Comparison of ENCODE assay signal across 11 cellular contexts in the genomic region with DNA sequence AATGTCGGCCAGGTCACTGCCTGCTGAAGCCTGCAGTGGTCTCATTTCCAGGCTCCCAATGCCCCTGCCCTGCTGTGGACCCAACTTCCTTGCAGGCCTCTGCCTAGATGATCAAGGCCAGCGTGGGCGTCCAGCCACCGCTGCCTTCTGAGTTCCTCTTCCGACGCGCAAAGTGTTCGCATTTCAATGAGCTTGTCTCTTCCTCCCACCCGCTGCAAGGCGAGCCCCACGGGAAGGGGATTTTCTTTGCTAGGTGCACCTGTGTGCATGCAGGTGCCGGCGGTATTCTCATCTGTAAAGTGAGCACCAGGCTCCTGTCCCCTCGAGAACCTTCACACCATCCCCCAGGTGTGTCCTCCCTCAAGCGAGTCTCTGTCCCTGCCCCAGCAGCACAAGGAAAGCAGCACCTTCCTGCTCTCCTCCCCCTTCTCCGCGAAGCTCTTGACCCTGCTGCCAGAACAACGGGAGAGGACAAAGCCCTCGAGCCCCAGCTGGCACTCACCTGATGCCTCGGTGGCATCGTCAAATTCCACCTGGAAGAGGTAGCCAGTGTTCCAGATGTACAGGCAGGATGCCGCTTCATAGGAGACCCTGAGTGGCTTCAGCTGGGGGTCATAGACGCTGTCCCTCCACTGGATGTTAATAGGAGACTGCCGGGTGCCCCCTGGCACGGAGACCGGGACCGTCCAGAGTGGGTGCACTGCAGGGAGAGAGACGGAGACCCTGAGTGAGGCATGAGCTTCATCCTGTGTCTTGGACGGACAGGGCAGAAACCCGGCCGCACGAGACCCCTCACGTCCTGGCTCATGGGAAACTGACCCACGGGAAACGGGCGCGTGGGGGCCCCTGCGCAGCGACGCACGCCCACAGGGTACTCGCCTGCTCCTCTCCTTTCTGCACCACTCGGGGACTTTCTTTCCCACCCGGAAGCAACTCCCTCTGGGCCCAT. TPM values are rescaled to one million over a fixed set of nuclear protein-coding genes. Genes with fewer than 3 reads are reported as not detected.
DNase-seq lines count a peak whose midpoint lies in the region; ATAC-seq lines count a peak whose summit lies in the region.
"Had no signal": no experiment of that assay in that cellular context is flagged by ENCODE, and none has a peak within 500 bp of the region (broad histone marks: within the 10 kb centered on the region; RNA-seq: fewer than 3 reads in every experiment).

No MANE protein-coding gene starts in this region.

- no peaks in the 10 kb centered on the region for H3K9me3 Mint-ChIP-seq in activated naive CD4-positive, alpha-beta T cell treated with anti-CD3 and anti-CD28 coated beads, Interleukin-2, amount 50 U/mL, for 72 hours

- no peaks in the 10 kb centered on the region for H3K4me1 ChIP-seq in HAP-1
- H3K4me1 ChIP-seq: gastroesophageal sphincter had no signal

- in situ Hi-C loops in HAP-1 (cut with MboI; ENCODE audit: low sequenced_read_pairs): no loop called here

- no peaks in the 10 kb centered on the region for H3K9me3 ChIP-seq in HAP-1
- H3K9me3 ChIP-seq: gastroesophageal sphincter had no signal

- H3K36me3 Mint-ChIP-seq in activated naive CD4-positive, alpha-beta T cell treated with anti-CD3 and anti-CD28 coated beads, Interleukin-2, amount 50 U/mL, for 72 hours: no peaks in the 10 kb centered on the region

- H3K27ac Mint-ChIP-seq in activated naive CD4-positive, alpha-beta T cell treated with anti-CD3 and anti-CD28 coated beads, Interleukin-2, amount 50 U/mL, for 72 hours: peak overlapping the region; percentile 31 to 65

- no peak overlapping the region for H3K4me3 ChIP-seq in HAP-1
- H3K4me3 ChIP-seq: gastroesophageal sphincter had no signal

- peaks cover 6% of the 10 kb centered on the region; the same call in 1 of the 2 replicates for H3K27me3 ChIP-seq in HAP-1 (ENCODE audit: low read depth)

- peak; percentile 47 to 63 for ATAC-seq in activated CD4-positive, CD25-positive, alpha-beta regulatory T cell treated with anti-CD3 and anti-CD28 coated beads, Interleukin-2, amount 50 U/mL, for 24 hours
- ATAC-seq in activated naive CD4-positive, alpha-beta T cell treated with anti-CD3 and anti-CD28 coated beads, Interleukin-2, amount 50 U/mL, for 72 hours: peak; percentile 47 to 52
- ATAC-seq: gastroesophageal sphincter had no signal

- DNase-seq in activated CD4-positive, CD25-positive, alpha-beta regulatory T cell treated with anti-CD3 and anti-CD28 coated beads, Interleukin-2, amount 50 U/mL, for 72 hours: no peak
- DNase-seq in NCI-H2171 (lab: John Stamatoyannopoulos, UW) (peak; percentile 33), AG08395 (ENCODE audit: low spot score) (no peak), HAP-1 (ENCODE audit: low spot score in 2 of 2) (no peak)
- DNase-seq in activated naive CD4-positive, alpha-beta T cell treated with anti-CD3 and anti-CD28 coated beads, Interleukin-2, amount 50 U/mL, for 72 hours (ENCODE audit: low spot score in 2 of 2): no peak
- peak; percentile 49 for DNase-seq in stimulated activated CD8-positive, alpha-beta memory T cell treated with anti-CD3 and anti-CD28 coated beads, Interleukin-4, amount 100 ng/mL, for 48 hours
- DNase-seq in activated effector memory CD4-positive, alpha-beta T cell treated with anti-CD3 and anti-CD28 coated beads, Interleukin-2, amount 50 U/mL, for 16 hours: no peak
- DNase-seq: activated effector memory CD4-positive, alpha-beta T cell treated with Interleukin-2 at 50 U/mL for 16 hours; NCI-H524 treated with DMSO at 0.1 percent for 48 hours had no signal

- no peaks in the 10 kb centered on the region for H3K36me3 ChIP-seq in HAP-1 (replicated peaks)
- H3K36me3 ChIP-seq: gastroesophageal sphincter had no signal

RNA-seq across cellular contexts. Expression of a gene that starts 9.8 kb away (rescaled TPM):
- total RNA-seq in activated naive CD4-positive, alpha-beta T cell treated with anti-CD3 and anti-CD28 coated beads, Interleukin-2, amount 50 U/mL, for 72 hours: not detected
- total RNA-seq: gastroesophageal sphincter had no signal

RNA-seq across cellular contexts. Expression of a gene that starts 24.7 kb away (rescaled TPM):
- total RNA-seq in activated naive CD4-positive, alpha-beta T cell treated with anti-CD3 and anti-CD28 coated beads, Interleukin-2, amount 50 U/mL, for 72 hours: 10 to 100 TPM; 44.6 to 46.8 TPM

RNA-seq across cellular contexts. Expression of a gene that starts 57.2 kb away (rescaled TPM):
- total RNA-seq in activated naive CD4-positive, alpha-beta T cell treated with anti-CD3 and anti-CD28 coated beads, Interleukin-2, amount 50 U/mL, for 72 hours: 100 to 1,000 TPM; 112 to 197 TPM

Comparison
In these comparisons a context has a peak if more than half of its experiments do, and no peak if none do; other contexts are left out.
1. DNase-seq: peak in NCI-H2171 (single experiment) and stimulated activated CD8-positive, alpha-beta memory T cell treated with anti-CD3 and anti-CD28 coated beads, Interleukin-4, amount 100 ng/mL, for 48 hours (single experiment); none in activated CD4-positive, CD25-positive, alpha-beta regulatory T cell treated with anti-CD3 and anti-CD28 coated beads, Interleukin-2, amount 50 U/mL, for 72 hours (single experiment), activated naive CD4-positive, alpha-beta T cell treated with anti-CD3 and anti-CD28 coated beads, Interleukin-2, amount 50 U/mL, for 72 hours (0 of 2), activated effector memory CD4-positive, alpha-beta T cell treated with anti-CD3 and anti-CD28 coated beads, Interleukin-2, amount 50 U/mL, for 16 hours (single experiment), AG08395 (single experiment) and HAP-1 (0 of 2).